In the genomic region with DNA sequence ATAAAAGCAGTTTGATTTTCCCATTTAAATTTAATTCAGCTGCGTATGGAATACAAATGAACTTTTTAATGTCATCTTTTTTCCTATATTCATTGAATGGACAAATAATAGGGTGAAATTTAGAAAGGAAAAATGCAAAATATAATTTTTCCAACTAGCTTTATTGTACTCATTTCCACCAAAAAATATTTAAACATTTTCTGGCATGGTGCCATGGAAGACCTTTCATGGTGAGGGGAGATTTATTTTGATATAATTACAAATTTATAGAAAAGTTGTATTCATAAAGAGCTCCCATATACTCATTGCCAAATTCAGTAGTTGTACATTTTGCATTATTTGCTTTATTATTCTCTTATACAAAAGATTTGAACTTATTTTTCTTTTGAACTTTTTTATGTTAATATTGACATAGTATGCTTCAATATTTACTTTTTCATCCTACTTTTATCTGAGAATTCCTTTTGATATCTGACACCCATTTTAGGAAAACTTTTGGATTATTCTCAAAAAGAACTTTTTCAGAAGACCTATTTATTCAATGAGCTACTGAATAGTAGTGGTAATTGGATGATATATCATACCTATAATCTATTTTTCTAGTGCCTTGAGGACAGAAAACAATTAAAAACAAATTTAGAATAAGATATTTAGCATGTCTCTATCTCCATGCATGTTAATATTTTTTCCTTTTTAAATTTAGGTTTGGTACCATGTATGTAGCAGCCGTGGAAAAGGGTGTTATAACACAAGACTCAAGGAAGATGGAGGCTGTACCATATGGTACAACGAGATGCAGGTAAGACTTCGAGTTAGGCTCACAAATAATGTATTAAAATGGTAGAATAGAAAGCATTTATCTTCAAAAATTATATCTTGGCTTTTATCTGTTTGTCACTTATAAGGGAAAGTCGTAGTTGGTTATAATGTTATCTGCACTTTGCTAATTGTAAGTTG, we compare ENCODE assay signal across 1 cellular context.
TF ChIP-seq lines count a peak whose summit lies in the region.

No MANE protein-coding gene starts in this region.

TF ChIP-seq in K562, 482 proteins besides CTCF, POLR2A, EP300 and RAD21 (continued from another document):
- TF ChIP-seq, protein P1, sequence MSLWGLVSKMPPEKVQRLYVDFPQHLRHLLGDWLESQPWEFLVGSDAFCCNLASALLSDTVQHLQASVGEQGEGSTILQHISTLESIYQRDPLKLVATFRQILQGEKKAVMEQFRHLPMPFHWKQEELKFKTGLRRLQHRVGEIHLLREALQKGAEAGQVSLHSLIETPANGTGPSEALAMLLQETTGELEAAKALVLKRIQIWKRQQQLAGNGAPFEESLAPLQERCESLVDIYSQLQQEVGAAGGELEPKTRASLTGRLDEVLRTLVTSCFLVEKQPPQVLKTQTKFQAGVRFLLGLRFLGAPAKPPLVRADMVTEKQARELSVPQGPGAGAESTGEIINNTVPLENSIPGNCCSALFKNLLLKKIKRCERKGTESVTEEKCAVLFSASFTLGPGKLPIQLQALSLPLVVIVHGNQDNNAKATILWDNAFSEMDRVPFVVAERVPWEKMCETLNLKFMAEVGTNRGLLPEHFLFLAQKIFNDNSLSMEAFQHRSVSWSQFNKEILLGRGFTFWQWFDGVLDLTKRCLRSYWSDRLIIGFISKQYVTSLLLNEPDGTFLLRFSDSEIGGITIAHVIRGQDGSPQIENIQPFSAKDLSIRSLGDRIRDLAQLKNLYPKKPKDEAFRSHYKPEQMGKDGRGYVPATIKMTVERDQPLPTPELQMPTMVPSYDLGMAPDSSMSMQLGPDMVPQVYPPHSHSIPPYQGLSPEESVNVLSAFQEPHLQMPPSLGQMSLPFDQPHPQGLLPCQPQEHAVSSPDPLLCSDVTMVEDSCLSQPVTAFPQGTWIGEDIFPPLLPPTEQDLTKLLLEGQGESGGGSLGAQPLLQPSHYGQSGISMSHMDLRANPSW (CRISPR knock-in tag; IDR thresholded peaks at IDR 0.05) = no peak
- no peak for TF ChIP-seq FOXP1 (CRISPR knock-in tag; IDR thresholded peaks at IDR 0.05)
- peak; percentile 85 for TF ChIP-seq NFIC (IDR thresholded peaks at IDR 0.05)
